Comparison of ENCODE assay signal across 1 cellular context in the genomic region with DNA sequence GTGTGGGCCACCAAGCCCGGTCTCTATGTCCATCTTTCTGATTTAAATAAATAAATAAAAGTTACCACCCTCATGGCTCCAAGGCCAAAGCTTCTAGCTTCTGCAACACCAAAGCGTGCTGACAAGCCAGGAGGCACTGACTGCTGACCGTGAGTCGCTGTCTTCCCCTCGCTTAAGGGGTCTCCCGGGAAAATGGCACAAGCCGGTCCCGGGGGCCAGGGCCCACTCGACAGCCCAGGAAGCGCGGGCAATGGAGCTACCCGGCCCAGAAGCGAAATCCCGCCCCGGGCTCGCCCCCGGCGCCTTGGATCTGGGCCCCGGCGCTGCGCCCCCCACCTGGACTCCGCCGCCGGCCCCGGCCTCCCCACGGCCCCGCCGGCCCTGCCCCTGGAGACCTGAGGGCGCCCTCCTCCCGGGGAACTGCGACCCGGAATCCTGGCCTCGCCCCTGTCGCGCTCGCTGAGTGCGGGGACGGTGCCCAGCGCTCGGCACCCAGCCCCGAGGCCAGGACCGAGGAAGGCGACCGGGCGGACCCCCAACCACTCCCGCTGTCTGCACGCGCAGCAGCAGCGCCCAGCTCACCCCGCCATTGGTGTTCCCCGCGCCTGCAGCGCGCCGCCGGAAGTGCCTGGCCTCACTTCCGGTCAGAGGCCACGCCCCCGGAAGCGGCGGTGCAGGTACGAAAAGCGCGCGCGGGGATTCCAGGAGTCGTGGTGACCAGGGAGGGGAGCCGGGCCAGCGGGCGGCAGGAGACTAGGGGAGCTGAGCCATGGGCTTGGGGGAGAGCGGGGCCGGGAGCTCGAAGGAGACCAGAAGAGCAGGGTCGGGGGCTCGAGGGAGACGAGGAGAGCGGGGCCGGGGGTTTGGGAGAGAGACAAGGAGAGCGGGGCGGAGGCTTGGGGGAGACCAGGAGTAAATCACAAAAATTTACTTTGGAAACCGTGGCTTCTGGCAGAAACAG.
TF ChIP-seq lines count a peak whose summit lies in the region.

MRM2 (minus strand) TSS at position 626 of the 961 bp plus-strand sequence; CDS start at position 590, 36 bp downstream.
NUDT1 (plus strand) TSS at position 647 of the 961 bp plus-strand sequence. CDS start 2,349 bp downstream, outside the sequence.

TF ChIP-seq in HepG2, 621 proteins besides CTCF, POLR2A, EP300 and RAD21 (continued from another document and continues in another):
- TF ChIP-seq, protein P1, sequence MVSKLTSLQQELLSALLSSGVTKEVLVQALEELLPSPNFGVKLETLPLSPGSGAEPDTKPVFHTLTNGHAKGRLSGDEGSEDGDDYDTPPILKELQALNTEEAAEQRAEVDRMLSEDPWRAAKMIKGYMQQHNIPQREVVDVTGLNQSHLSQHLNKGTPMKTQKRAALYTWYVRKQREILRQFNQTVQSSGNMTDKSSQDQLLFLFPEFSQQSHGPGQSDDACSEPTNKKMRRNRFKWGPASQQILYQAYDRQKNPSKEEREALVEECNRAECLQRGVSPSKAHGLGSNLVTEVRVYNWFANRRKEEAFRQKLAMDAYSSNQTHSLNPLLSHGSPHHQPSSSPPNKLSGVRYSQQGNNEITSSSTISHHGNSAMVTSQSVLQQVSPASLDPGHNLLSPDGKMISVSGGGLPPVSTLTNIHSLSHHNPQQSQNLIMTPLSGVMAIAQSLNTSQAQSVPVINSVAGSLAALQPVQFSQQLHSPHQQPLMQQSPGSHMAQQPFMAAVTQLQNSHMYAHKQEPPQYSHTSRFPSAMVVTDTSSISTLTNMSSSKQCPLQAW (CRISPR knock-in tag; IDR thresholded peaks at IDR 0.05), result peak; percentile 94
- peak; percentile 81; the same call in 1 of the 2 replicates for TF ChIP-seq THAP9 (CRISPR knock-in tag; IDR thresholded peaks at IDR 0.05; ENCODE audit: borderline replicate concordance)
- 0 out of 2 replicates have a peak, but pooled peaks have one; percentile 41 for TF ChIP-seq HOMEZ (CRISPR knock-in tag; IDR thresholded peaks at IDR 0.05; ENCODE audit: low read depth)
- no peak for TF ChIP-seq SETDB1 (CRISPR knock-in tag; IDR thresholded peaks at IDR 0.05; ENCODE audit: borderline replicate concordance)
- TF ChIP-seq FOXK1 (CRISPR knock-in tag; IDR thresholded peaks at IDR 0.05; ENCODE audit: borderline replicate concordance, low read depth), result peak; percentile 47; the same call in 1 of the 2 replicates
- peak; percentile 93 for TF ChIP-seq GZF1 (CRISPR knock-in tag; IDR thresholded peaks at IDR 0.05)
- TF ChIP-seq CCAR2 (optimal IDR thresholded peaks at IDR 0.05; ENCODE audit: low read depth, low read length), result no peak
- no peak for TF ChIP-seq PLRG1 (conservative IDR thresholded peaks at IDR 0.05)
- no peak for TF ChIP-seq ZFAT (CRISPR knock-in tag; conservative IDR thresholded peaks at IDR 0.05)
- no peak for TF ChIP-seq GPBP1L1 (CRISPR knock-in tag; IDR thresholded peaks at IDR 0.05)
- TF ChIP-seq CENPX (CRISPR knock-in tag; IDR thresholded peaks at IDR 0.05), result no peak
- TF ChIP-seq ZNF44 (CRISPR knock-in tag; IDR thresholded peaks at IDR 0.05), result no peak
- TF ChIP-seq ZNF598 (CRISPR knock-in tag; IDR thresholded peaks at IDR 0.05; ENCODE audit: borderline replicate concordance), result peak; percentile 62; the same call in 1 of the 2 replicates
- no peak for TF ChIP-seq ARNT (IDR thresholded peaks at IDR 0.05)
- TF ChIP-seq PBX2 (CRISPR knock-in tag; IDR thresholded peaks at IDR 0.05), result no peak
- TF ChIP-seq CHD4 (IDR thresholded peaks at IDR 0.05; ENCODE audit: borderline replicate concordance, low read length), result no peak
- TF ChIP-seq, protein P2, sequence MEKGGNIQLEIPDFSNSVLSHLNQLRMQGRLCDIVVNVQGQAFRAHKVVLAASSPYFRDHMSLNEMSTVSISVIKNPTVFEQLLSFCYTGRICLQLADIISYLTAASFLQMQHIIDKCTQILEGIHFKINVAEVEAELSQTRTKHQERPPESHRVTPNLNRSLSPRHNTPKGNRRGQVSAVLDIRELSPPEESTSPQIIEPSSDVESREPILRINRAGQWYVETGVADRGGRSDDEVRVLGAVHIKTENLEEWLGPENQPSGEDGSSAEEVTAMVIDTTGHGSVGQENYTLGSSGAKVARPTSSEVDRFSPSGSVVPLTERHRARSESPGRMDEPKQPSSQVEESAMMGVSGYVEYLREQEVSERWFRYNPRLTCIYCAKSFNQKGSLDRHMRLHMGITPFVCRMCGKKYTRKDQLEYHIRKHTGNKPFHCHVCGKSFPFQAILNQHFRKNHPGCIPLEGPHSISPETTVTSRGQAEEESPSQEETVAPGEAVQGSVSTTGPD (CRISPR knock-in tag; IDR thresholded peaks at IDR 0.05), result no peak
- TF ChIP-seq CBX1 (IDR thresholded peaks at IDR 0.05; ENCODE audit: low read depth), result peak; percentile 59
- no peak for TF ChIP-seq ZNF484 (CRISPR knock-in tag; IDR thresholded peaks at IDR 0.05; ENCODE audit: borderline replicate concordance, low read depth)
- peak; percentile 93 for TF ChIP-seq PHF20 (CRISPR knock-in tag; IDR thresholded peaks at IDR 0.05)
- 0 out of 2 replicates have a peak, but pooled peaks have one; percentile 14 for TF ChIP-seq ATF2 (CRISPR knock-in tag; IDR thresholded peaks at IDR 0.05)
- TF ChIP-seq ZNF589 (CRISPR knock-in tag; conservative IDR thresholded peaks at IDR 0.05), result peak; percentile 76
- no peak for TF ChIP-seq TERF1 (CRISPR knock-in tag; IDR thresholded peaks at IDR 0.05)
- TF ChIP-seq, protein P3, sequence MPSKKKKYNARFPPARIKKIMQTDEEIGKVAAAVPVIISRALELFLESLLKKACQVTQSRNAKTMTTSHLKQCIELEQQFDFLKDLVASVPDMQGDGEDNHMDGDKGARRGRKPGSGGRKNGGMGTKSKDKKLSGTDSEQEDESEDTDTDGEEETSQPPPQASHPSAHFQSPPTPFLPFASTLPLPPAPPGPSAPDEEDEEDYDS (CRISPR knock-in tag; IDR thresholded peaks at IDR 0.05), result peak; percentile 78
- TF ChIP-seq ZNF468 (CRISPR knock-in tag; IDR thresholded peaks at IDR 0.05), result no peak
- no peak for TF ChIP-seq SIX4 (CRISPR knock-in tag; IDR thresholded peaks at IDR 0.05)
- peak; percentile 49; the same call in 1 of the 2 replicates for TF ChIP-seq ARHGAP35 (CRISPR knock-in tag; IDR thresholded peaks at IDR 0.05; ENCODE audit: borderline replicate concordance)
- TF ChIP-seq NFYB (CRISPR knock-in tag; IDR thresholded peaks at IDR 0.05), result peak; percentile 32; the same call in 1 of the 2 replicates
- no peak for TF ChIP-seq RARA (CRISPR knock-in tag; IDR thresholded peaks at IDR 0.05)
- peak; percentile 84; the same call in 1 of the 2 replicates for TF ChIP-seq ZIK1 (CRISPR knock-in tag; IDR thresholded peaks at IDR 0.05; ENCODE audit: borderline replicate concordance, low read depth)
- TF ChIP-seq ZHX2 (IDR thresholded peaks at IDR 0.05; ENCODE audit: low read depth), result no peak
- TF ChIP-seq ZHX2 (CRISPR knock-in tag; IDR thresholded peaks at IDR 0.05; ENCODE audit: borderline replicate concordance), result no peak
- no peak for TF ChIP-seq ZNF296 (CRISPR knock-in tag; conservative IDR thresholded peaks at IDR 0.05)
- 0 out of 2 replicates have a peak, but pooled peaks have one; percentile 26 for TF ChIP-seq MIER3 (CRISPR knock-in tag; IDR thresholded peaks at IDR 0.05; ENCODE audit: borderline replicate concordance)
